Comparison of ENCODE assay signal across 25 cellular contexts in genomic region chr15:79453446-79453845, GRCh38.
"Had no signal": no experiment of that assay in that cellular context is flagged by ENCODE, and none has a peak within 500 bp of the region (broad histone marks: within the 10 kb centered on the region; RNA-seq: fewer than 3 reads in every experiment).

No MANE protein-coding gene starts in this region.

- H3K9me3 ChIP-seq: colonic mucosa, gastroesophageal sphincter, heart left ventricle, left ventricle myocardium inferior, lower lobe of right lung had no signal

- H3K79me2 ChIP-seq: hepatocyte had no signal

- ATAC-seq: effector memory CD8-positive, alpha-beta T cell; esophagus mucosa; foreskin keratinocyte; gastroesophageal sphincter; heart left ventricle; left colon; left lobe of liver; naive thymus-derived CD4-positive, alpha-beta T cell had no signal

- H3K4me1 ChIP-seq: colonic mucosa, foreskin keratinocyte, gastroesophageal sphincter, heart left ventricle, left ventricle myocardium inferior, lower lobe of right lung had no signal

- H3K4me3 ChIP-seq: colonic mucosa, gastroesophageal sphincter, heart left ventricle, hepatocyte, left ventricle myocardium inferior, lower lobe of right lung had no signal

- DNase-seq: colonic mucosa; cortex of kidney; effector CD8-positive, alpha-beta T cell; effector memory CD8-positive, alpha-beta T cell; endodermal cell; erythroblast; foreskin keratinocyte; heart left ventricle; hypothalamus; immature natural killer cell; islet precursor cell; kidney; kidney glomerular epithelial cell; left colon; left ventricle myocardium inferior; lower lobe of right lung; mammary epithelial cell; mesendoderm; midbrain; naive thymus-derived CD4-positive, alpha-beta T cell had no signal

- H3K36me3 ChIP-seq: colonic mucosa, gastroesophageal sphincter, heart left ventricle, left ventricle myocardium inferior, lower lobe of right lung had no signal

- H3K4me2 ChIP-seq: hepatocyte had no signal

- H2AFZ ChIP-seq: hepatocyte had no signal

- H3K27me3 ChIP-seq: colonic mucosa, foreskin keratinocyte, hepatocyte had no signal

- H3K27ac ChIP-seq: colonic mucosa, epithelial cell of prostate, foreskin keratinocyte, gastroesophageal sphincter, heart left ventricle, hepatocyte, left ventricle myocardium inferior, lower lobe of right lung had no signal
